Comparison of ENCODE assay signal across 1 cellular context in genomic region chr1:20166047-20166446, GRCh38.
TF ChIP-seq lines count a peak whose summit lies in the region.

No MANE protein-coding gene starts in this region.

TF ChIP-seq in H1, 55 proteins besides CTCF, POLR2A, EP300 and RAD21:
- TF ChIP-seq TCF12 (IDR thresholded peaks at IDR 0.05; ENCODE audit: low read depth, low read length), result no peak
- no peak for TF ChIP-seq CHD1 (IDR thresholded peaks at IDR 0.05; ENCODE audit: low read depth, low read length)
- TF ChIP-seq SAP30 (IDR thresholded peaks at IDR 0.05; ENCODE audit: insufficient read depth, insufficient replicate concordance, low read length), result no peak
